ENCODE assay signal across 2 cellular contexts in genomic region chr9:136316271-136316751, GRCh38.
TF ChIP-seq lines count a peak whose summit lies in the region.

No MANE protein-coding gene starts in this region.

TF ChIP-seq in IMR-90, 13 proteins besides CTCF, POLR2A, EP300 and RAD21:
- TF ChIP-seq MXI1 (IDR thresholded peaks at IDR 0.05; ENCODE audit: borderline replicate concordance, low read depth, low read length) = no peak
- no peak for TF ChIP-seq SMC3 (IDR thresholded peaks at IDR 0.05; ENCODE audit: low read depth, low read length)
- TF ChIP-seq MAFK (IDR thresholded peaks at IDR 0.05; ENCODE audit: low read depth, low read length) = no peak
- TF ChIP-seq ELK1 (IDR thresholded peaks at IDR 0.05; ENCODE audit: borderline replicate concordance, low read depth, low read length) = no peak
- TF ChIP-seq CHD1 (IDR thresholded peaks at IDR 0.05; ENCODE audit: low read depth, low read length) = no peak
- TF ChIP-seq MAZ (IDR thresholded peaks at IDR 0.05; ENCODE audit: borderline replicate concordance, low read depth, low read length) = no peak
- TF ChIP-seq RFX5 (IDR thresholded peaks at IDR 0.05; ENCODE audit: low read depth, low read length) = no peak
- no peak for TF ChIP-seq RCOR1 (IDR thresholded peaks at IDR 0.05; ENCODE audit: insufficient replicate concordance, low read length)
- no peak for TF ChIP-seq NFE2L2 (IDR thresholded peaks at IDR 0.05; ENCODE audit: low read depth, low read length)
- no peak for TF ChIP-seq BHLHE40 (IDR thresholded peaks at IDR 0.05; ENCODE audit: low read depth, low read length)
- no peak for TF ChIP-seq CEBPB (IDR thresholded peaks at IDR 0.05; ENCODE audit: low read depth, low read length)
- no peak for TF ChIP-seq FOS (IDR thresholded peaks at IDR 0.05; ENCODE audit: low read depth, low read length)
- no peak for TF ChIP-seq USF2 (IDR thresholded peaks at IDR 0.05; ENCODE audit: low read depth, low read length)

TF ChIP-seq in GM12878, 131 proteins besides CTCF, POLR2A, EP300 and RAD21:
- 0 out of 2 replicates have a peak, but pooled peaks have one; percentile 22 for TF ChIP-seq IRF5 (IDR thresholded peaks at IDR 0.05; ENCODE audit: borderline replicate concordance)
- no peak for TF ChIP-seq TCF3 (IDR thresholded peaks at IDR 0.05; ENCODE audit: borderline replicate concordance, insufficient read depth, low read depth, low read length)
- peak; percentile 11; the same call in 1 of the 2 replicates for TF ChIP-seq NR2F1 (conservative IDR thresholded peaks at IDR 0.05)
- TF ChIP-seq MLLT1 (IDR thresholded peaks at IDR 0.05) = peak; percentile 71; the same call in 1 of the 2 replicates
- no peak for TF ChIP-seq ATF7 (IDR thresholded peaks at IDR 0.05; ENCODE audit: low read depth)
